1 cellular context compared by ENCODE assay signal in the genomic region with DNA sequence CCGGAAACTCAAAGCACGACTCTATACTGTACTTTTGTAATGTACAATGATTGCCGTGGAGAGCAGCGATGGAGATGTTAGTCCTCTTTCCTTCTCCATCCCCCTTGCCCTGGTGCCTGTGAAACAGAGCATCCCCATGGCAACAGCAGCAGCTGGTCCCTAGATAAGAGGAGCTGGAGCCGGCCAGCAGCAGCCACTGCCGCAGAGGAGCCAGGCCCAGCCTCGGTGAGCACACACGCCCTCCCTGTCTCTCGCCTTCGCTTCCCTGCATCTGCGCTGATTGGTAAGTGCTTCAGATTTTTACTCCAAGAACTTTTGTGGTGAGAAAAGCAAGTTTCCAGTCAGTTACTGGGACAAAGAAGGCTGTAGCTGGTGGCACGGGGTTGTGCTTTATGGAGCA.
TF ChIP-seq lines count a peak whose summit lies in the region.

PPP1R17 (plus strand) TSS at position 192 of the 400 bp plus-strand sequence. CDS start 5,227 bp downstream, outside the sequence.

TF ChIP-seq in SK-N-SH, 30 proteins besides CTCF, POLR2A, EP300 and RAD21 (continued from another document):
- TF ChIP-seq MAX (IDR thresholded peaks at IDR 0.05; ENCODE audit: low read depth), result no peak
